8 cellular contexts compared by ENCODE assay signal in the genomic region with DNA sequence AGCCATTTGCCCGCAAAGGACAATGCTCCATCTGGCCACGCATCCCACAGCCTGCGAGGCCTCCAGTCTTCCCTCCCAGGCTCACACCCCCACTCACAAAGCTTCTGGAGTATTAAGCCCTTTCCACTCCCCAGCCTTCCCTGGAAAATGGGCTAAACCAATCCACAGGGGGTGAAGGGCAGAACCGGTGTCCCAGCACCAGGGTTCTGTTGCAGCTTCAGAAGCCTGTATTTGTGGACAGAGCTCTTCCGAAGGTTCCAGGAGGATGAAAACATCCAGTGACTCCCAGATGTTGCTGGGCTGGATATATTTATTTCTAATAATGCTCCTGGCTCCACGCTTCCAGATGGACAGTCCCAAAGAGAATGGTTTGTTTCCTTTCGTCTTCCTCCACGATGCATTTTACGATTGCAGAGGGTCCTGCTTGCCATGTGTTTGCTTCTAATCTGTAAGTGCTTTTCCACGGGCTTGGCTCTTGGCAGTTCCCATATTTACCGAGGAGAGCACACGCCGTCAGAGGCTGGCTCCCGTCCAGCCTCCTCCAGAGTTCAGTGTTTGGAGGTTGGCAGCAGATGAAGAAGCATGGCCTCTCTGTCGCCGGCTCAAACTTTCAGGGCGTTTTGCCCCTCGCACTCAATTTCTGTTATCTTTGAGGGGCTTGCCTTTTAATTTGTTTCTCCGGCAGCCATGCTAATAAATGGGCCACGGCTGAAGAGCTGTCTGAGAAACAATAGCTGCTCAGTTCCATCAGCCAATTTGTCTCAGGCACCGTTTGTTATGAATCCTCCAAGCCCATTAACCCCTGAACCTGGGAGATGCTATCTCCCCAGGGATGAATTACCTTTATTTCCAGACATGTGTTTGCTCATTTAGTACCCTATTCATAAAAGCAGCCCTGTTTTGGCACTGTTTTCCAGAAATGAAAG.
DNase-seq lines count a peak whose midpoint lies in the region; ATAC-seq, FAIRE-seq and TF ChIP-seq lines count a peak whose summit lies in the region.

No MANE protein-coding gene starts in this region.

- H3K27ac Mint-ChIP-seq in T-cell, result no peak overlapping the region
- H3K27ac Mint-ChIP-seq in activated CD4-positive, alpha-beta T cell treated with anti-CD3 and anti-CD28 coated beads, Interleukin-2, amount 10 ng/mL, durations not matched to agents 24 days and 14 days, result no peak overlapping the region

- no peaks in the 10 kb centered on the region for H3K36me3 Mint-ChIP-seq in T-cell
- peaks cover 5% of the 10 kb centered on the region for H3K36me3 Mint-ChIP-seq in activated CD4-positive, alpha-beta T cell treated with anti-CD3 and anti-CD28 coated beads, Interleukin-2, amount 10 ng/mL, durations not matched to agents 24 days and 14 days (ENCODE audit: low read depth)

- H3K9me3 ChIP-seq in esophagus (ENCODE audit: control insufficient read depth in 2 of 2, insufficient read depth in 1 of 2, low read depth in 1 of 2, low read length in 1 of 2) (peaks cover 0 to 3% of the 10 kb centered on the region in 2 donors), pancreas (no peaks in the 10 kb centered on the region)

- peak; percentile 53 for DNase-seq in DMS153 treated with DMSO at 0.1 percent for 48 hours (lab: John Stamatoyannopoulos, UW; ENCODE audit: unreplicated experiment)
- DNase-seq in NCI-H526 (lab: John Stamatoyannopoulos, UW), result peak; percentile 44 to 63
- peak; percentile 76 to 87 (median 81) for DNase-seq in pancreas
- no peak for DNase-seq in T-cell
- DNase-seq in activated CD4-positive, alpha-beta T cell treated with anti-CD3 and anti-CD28 coated beads, Interleukin-2, amount 10 ng/mL, durations not matched to agents 24 days and 14 days, result no peak
- no peak for DNase-seq in stimulated activated CD4-positive, alpha-beta T cell treated with anti-CD3 and anti-CD28 coated beads, Interleukin-2, amount 100 ng/mL, for 48 hours
- DNase-seq in NCI-H1048 (lab: John Stamatoyannopoulos, UW), result no peak

- 23 to 29% methylated on average over 21 of the region's 21 CpGs for WGBS in esophagus, 2 donors
- WGBS in pancreas, 2 donors, result 14% methylated on average over 21 of the region's 21 CpGs

- H3K4me3 Mint-ChIP-seq in T-cell, result no peak overlapping the region
- H3K4me3 Mint-ChIP-seq in activated CD4-positive, alpha-beta T cell treated with anti-CD3 and anti-CD28 coated beads, Interleukin-2, amount 10 ng/mL, durations not matched to agents 24 days and 14 days, result no peak overlapping the region

- peak; percentile 76 for FAIRE-seq in pancreas (lab: Jason Lieb, UNC)

- peaks cover 3 to 5% of the 10 kb centered on the region in 2 donors for H3K4me1 ChIP-seq in esophagus (ENCODE audit: control insufficient read depth in 2 of 2, insufficient read depth in 2 of 2, low read length in 1 of 2)
- H3K4me1 ChIP-seq in pancreas, result peaks cover 22 to 34% (median 23%) of the 10 kb centered on the region in 3 donors

- no peak for TF ChIP-seq CTCF in pancreas (IDR thresholded peaks at IDR 0.05)

- no peaks in the 10 kb centered on the region for H3K36me3 ChIP-seq in esophagus (ENCODE audit: control insufficient read depth in 2 of 2, insufficient read depth in 2 of 2, low read length in 1 of 2)
- H3K36me3 ChIP-seq in pancreas, result no peaks in the 10 kb centered on the region

- POLR2A ChIA-PET in T-cell (lab: Charles Lee), result interaction anchor here in 1 of 2 donors (0.7 kb wide), 1 partner anchor 88 kb away, joined by 3 read pairs; no protein-coding TSS in a partner anchor

- H3K27ac ChIP-seq in esophagus (ENCODE audit: low read depth in 2 of 2, low read length in 1 of 2) (peak overlapping the region; percentile 20 to 50), pancreas (peak overlapping the region; percentile 13 to 67 (median 54))

- H3K4me3 ChIP-seq in esophagus (ENCODE audit: low read depth in 1 of 2, low read length in 2 of 2) (peak overlapping the region; percentile 18 to 19), pancreas (peak overlapping the region in 2 of 4 donors; percentile 15 to 27)

- ATAC-seq in pancreas, result peak; percentile 74 to 83 (median 79)
- no peak for ATAC-seq in T-cell (replicated peaks in 1 of 4)

- CTCF ChIA-PET in T-cell (lab: Charles Lee), result no interaction called here

- H3K27me3 Mint-ChIP-seq in T-cell, result no peaks in the 10 kb centered on the region
- no peaks in the 10 kb centered on the region for H3K27me3 Mint-ChIP-seq in activated CD4-positive, alpha-beta T cell treated with anti-CD3 and anti-CD28 coated beads, Interleukin-2, amount 10 ng/mL, durations not matched to agents 24 days and 14 days

- intact Hi-C loops in pancreas (cut with DNase I), result no loop called here
- intact Hi-C loops in activated CD4-positive, alpha-beta T cell treated with anti-CD3 and anti-CD28 coated beads, Interleukin-2, amount 10 ng/mL, durations not matched to agents 24 days and 14 days (cut with micrococcal nuclease), result no loop called here

- H3K9me3 Mint-ChIP-seq in T-cell, result no peaks in the 10 kb centered on the region
- H3K9me3 Mint-ChIP-seq in activated CD4-positive, alpha-beta T cell treated with anti-CD3 and anti-CD28 coated beads, Interleukin-2, amount 10 ng/mL, durations not matched to agents 24 days and 14 days, result peaks cover 15% of the 10 kb centered on the region

- H3K27me3 ChIP-seq in esophagus (ENCODE audit: control insufficient read depth in 1 of 2, insufficient read depth in 2 of 2, low read length in 2 of 2) (no peaks in the 10 kb centered on the region), pancreas (no peaks in the 10 kb centered on the region)

- peaks cover 0 to 5% (median under 1%) of the 10 kb centered on the region in 3 donors for H3K4me1 Mint-ChIP-seq in T-cell
- H3K4me1 Mint-ChIP-seq in activated CD4-positive, alpha-beta T cell treated with anti-CD3 and anti-CD28 coated beads, Interleukin-2, amount 10 ng/mL, durations not matched to agents 24 days and 14 days, result peaks cover under 1% of the 10 kb centered on the region

Comparison
In these comparisons a context has a peak if more than half of its experiments do, and no peak if none do; other contexts are left out.
1. DNase-seq: peak in DMS153 treated with DMSO at 0.1 percent for 48 hours (single experiment), NCI-H526 (2 of 2) and pancreas (6 of 6); none in T-cell (0 of 34), activated CD4-positive, alpha-beta T cell treated with anti-CD3 and anti-CD28 coated beads, Interleukin-2, amount 10 ng/mL, durations not matched to agents 24 days and 14 days (single experiment), stimulated activated CD4-positive, alpha-beta T cell treated with anti-CD3 and anti-CD28 coated beads, Interleukin-2, amount 100 ng/mL, for 48 hours (0 of 2) and NCI-H1048 (single experiment).
2. ATAC-seq: peak in pancreas (4 of 4); none in T-cell (0 of 4).